Comparison of ENCODE assay signal across 1 cellular context in the genomic region with DNA sequence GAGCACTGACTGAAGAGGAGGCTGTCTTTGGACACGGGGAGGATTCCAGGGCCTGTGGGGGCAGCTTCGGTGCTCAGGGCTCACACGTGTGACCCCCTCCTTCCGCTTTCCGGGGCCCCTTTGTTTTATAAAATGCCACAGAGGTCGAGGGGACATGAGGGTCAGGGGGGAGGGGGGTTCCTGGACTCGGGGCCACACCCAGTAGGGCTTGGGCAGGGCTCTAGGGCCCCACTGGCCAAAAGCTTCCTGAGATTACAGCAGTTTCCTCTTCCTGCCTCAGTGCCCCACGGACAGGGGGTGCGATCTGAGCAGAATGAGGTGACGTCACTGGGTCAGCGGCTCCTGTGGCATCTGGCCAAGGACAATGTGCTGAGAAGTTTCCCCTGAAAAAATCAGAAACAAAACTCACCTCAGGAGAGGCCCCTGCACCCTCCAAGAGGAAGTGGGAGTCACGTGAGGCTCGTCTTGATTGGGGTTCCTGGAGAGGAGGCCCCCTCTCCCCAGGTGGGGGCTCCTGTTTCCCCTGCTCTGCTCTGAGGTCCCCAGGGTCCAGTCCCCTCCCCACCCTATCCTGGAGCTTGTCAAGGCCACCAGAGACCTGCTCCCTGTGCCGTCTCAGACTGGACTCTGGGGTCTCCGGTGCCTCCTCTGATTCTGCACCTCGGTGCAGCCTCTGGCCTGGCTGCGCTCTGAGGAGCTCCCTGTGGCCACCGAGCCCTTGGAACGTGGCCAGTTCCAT.
TF ChIP-seq lines count a peak whose summit lies in the region.

No MANE protein-coding gene starts in this region.

TF ChIP-seq in K562, 482 proteins besides CTCF, POLR2A, EP300 and RAD21 (continued from another document and continues in another):
- TF ChIP-seq, protein P1, sequence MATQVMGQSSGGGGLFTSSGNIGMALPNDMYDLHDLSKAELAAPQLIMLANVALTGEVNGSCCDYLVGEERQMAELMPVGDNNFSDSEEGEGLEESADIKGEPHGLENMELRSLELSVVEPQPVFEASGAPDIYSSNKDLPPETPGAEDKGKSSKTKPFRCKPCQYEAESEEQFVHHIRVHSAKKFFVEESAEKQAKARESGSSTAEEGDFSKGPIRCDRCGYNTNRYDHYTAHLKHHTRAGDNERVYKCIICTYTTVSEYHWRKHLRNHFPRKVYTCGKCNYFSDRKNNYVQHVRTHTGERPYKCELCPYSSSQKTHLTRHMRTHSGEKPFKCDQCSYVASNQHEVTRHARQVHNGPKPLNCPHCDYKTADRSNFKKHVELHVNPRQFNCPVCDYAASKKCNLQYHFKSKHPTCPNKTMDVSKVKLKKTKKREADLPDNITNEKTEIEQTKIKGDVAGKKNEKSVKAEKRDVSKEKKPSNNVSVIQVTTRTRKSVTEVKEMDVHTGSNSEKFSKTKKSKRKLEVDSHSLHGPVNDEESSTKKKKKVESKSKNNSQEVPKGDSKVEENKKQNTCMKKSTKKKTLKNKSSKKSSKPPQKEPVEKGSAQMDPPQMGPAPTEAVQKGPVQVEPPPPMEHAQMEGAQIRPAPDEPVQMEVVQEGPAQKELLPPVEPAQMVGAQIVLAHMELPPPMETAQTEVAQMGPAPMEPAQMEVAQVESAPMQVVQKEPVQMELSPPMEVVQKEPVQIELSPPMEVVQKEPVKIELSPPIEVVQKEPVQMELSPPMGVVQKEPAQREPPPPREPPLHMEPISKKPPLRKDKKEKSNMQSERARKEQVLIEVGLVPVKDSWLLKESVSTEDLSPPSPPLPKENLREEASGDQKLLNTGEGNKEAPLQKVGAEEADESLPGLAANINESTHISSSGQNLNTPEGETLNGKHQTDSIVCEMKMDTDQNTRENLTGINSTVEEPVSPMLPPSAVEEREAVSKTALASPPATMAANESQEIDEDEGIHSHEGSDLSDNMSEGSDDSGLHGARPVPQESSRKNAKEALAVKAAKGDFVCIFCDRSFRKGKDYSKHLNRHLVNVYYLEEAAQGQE (CRISPR knock-in tag; IDR thresholded peaks at IDR 0.05; ENCODE audit: low read depth): 0 out of 2 replicates have a peak, but pooled peaks have one; percentile 24
- TF ChIP-seq CBX1 (IDR thresholded peaks at IDR 0.05; ENCODE audit: low read depth) (no peak), ZNF133 (CRISPR knock-in tag; IDR thresholded peaks at IDR 0.05) (no peak), SIX5 (IDR thresholded peaks at IDR 0.05; ENCODE audit: borderline replicate concordance in 1 of 2, insufficient read depth in 1 of 2, low read depth in 1 of 2, low read length in 2 of 2) (no peak), THRAP3 (IDR thresholded peaks at IDR 0.05; ENCODE audit: borderline replicate concordance) (no peak), ILF3 (IDR thresholded peaks at IDR 0.05; ENCODE audit: borderline replicate concordance) (no peak), NCOR1 (IDR thresholded peaks at IDR 0.05) (no peak; the same call in 1 of the 2 replicates), ZC3H4 (CRISPR knock-in tag; IDR thresholded peaks at IDR 0.05; ENCODE audit: borderline replicate concordance) (no peak), SAFB2 (IDR thresholded peaks at IDR 0.05; ENCODE audit: borderline replicate concordance, low read depth, low read length, severe bottlenecking) (no peak), ZSCAN32 (CRISPR knock-in tag; IDR thresholded peaks at IDR 0.05) (no peak), CEBPG (CRISPR knock-in tag; IDR thresholded peaks at IDR 0.05) (no peak), CEBPG (tag; conservative IDR thresholded peaks at IDR 0.05 in 1 of 2, IDR thresholded peaks at IDR 0.05 in 1 of 2) (no peak), CCAR2 (IDR thresholded peaks at IDR 0.05; ENCODE audit: low read depth, low read length) (no peak), KAT2B (IDR thresholded peaks at IDR 0.05; ENCODE audit: low read depth, low read length) (no peak), RFX5 (IDR thresholded peaks at IDR 0.05; ENCODE audit: low read depth, low read length) (no peak), U2AF2 (optimal IDR thresholded peaks at IDR 0.05; ENCODE audit: low read depth, low read length) (no peak), KDM2B (CRISPR knock-in tag; IDR thresholded peaks at IDR 0.05) (no peak), ZC3H8 (IDR thresholded peaks at IDR 0.05) (no peak), ZNF696 (CRISPR knock-in tag; conservative IDR thresholded peaks at IDR 0.05) (no peak), EP400 (IDR thresholded peaks at IDR 0.05) (peak; percentile 51; the same call in 1 of the 2 replicates), FOXJ2 (tag; IDR thresholded peaks at IDR 0.05) (no peak), MEIS2 (IDR thresholded peaks at IDR 0.05; ENCODE audit: partially characterized antibody) (no peak), RBBP5 (IDR thresholded peaks at IDR 0.05; ENCODE audit: borderline replicate concordance, insufficient read depth, low read length, poor library complexity, severe bottlenecking) (peak; percentile 58), ZNF224 (CRISPR knock-in tag; IDR thresholded peaks at IDR 0.05) (no peak), MEF2A (IDR thresholded peaks at IDR 0.05; ENCODE audit: control insufficient read depth, low read depth, low read length) (no peak), SAP30 (IDR thresholded peaks at IDR 0.05; ENCODE audit: borderline replicate concordance, insufficient read depth, low read depth, low read length, poor library complexity, severe bottlenecking) (no peak), SNIP1 (IDR thresholded peaks at IDR 0.05; ENCODE audit: low read depth) (no peak), TARDBP (IDR thresholded peaks at IDR 0.05) (peak; percentile 65; the same call in 1 of the 2 replicates)
- TF ChIP-seq, protein P2, sequence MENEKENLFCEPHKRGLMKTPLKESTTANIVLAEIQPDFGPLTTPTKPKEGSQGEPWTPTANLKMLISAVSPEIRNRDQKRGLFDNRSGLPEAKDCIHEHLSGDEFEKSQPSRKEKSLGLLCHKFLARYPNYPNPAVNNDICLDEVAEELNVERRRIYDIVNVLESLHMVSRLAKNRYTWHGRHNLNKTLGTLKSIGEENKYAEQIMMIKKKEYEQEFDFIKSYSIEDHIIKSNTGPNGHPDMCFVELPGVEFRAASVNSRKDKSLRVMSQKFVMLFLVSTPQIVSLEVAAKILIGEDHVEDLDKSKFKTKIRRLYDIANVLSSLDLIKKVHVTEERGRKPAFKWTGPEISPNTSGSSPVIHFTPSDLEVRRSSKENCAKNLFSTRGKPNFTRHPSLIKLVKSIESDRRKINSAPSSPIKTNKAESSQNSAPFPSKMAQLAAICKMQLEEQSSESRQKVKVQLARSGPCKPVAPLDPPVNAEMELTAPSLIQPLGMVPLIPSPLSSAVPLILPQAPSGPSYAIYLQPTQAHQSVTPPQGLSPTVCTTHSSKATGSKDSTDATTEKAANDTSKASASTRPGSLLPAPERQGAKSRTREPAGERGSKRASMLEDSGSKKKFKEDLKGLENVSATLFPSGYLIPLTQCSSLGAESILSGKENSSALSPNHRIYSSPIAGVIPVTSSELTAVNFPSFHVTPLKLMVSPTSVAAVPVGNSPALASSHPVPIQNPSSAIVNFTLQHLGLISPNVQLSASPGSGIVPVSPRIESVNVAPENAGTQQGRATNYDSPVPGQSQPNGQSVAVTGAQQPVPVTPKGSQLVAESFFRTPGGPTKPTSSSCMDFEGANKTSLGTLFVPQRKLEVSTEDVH (IDR thresholded peaks at IDR 0.05; ENCODE audit: low read depth, partially characterized antibody): no peak
- TF ChIP-seq, protein P3, sequence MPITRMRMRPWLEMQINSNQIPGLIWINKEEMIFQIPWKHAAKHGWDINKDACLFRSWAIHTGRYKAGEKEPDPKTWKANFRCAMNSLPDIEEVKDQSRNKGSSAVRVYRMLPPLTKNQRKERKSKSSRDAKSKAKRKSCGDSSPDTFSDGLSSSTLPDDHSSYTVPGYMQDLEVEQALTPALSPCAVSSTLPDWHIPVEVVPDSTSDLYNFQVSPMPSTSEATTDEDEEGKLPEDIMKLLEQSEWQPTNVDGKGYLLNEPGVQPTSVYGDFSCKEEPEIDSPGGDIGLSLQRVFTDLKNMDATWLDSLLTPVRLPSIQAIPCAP (CRISPR knock-in tag; IDR thresholded peaks at IDR 0.05; ENCODE audit: borderline replicate concordance): no peak
- TF ChIP-seq, protein P4, sequence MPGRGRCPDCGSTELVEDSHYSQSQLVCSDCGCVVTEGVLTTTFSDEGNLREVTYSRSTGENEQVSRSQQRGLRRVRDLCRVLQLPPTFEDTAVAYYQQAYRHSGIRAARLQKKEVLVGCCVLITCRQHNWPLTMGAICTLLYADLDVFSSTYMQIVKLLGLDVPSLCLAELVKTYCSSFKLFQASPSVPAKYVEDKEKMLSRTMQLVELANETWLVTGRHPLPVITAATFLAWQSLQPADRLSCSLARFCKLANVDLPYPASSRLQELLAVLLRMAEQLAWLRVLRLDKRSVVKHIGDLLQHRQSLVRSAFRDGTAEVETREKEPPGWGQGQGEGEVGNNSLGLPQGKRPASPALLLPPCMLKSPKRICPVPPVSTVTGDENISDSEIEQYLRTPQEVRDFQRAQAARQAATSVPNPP (IDR thresholded peaks at IDR 0.05; ENCODE audit: borderline replicate concordance, insufficient read depth, insufficient read length): no peak
- TF ChIP-seq, protein P5, sequence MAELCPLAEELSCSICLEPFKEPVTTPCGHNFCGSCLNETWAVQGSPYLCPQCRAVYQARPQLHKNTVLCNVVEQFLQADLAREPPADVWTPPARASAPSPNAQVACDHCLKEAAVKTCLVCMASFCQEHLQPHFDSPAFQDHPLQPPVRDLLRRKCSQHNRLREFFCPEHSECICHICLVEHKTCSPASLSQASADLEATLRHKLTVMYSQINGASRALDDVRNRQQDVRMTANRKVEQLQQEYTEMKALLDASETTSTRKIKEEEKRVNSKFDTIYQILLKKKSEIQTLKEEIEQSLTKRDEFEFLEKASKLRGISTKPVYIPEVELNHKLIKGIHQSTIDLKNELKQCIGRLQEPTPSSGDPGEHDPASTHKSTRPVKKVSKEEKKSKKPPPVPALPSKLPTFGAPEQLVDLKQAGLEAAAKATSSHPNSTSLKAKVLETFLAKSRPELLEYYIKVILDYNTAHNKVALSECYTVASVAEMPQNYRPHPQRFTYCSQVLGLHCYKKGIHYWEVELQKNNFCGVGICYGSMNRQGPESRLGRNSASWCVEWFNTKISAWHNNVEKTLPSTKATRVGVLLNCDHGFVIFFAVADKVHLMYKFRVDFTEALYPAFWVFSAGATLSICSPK (IDR thresholded peaks at IDR 0.05; ENCODE audit: borderline replicate concordance): no peak
- TF ChIP-seq, protein P6, sequence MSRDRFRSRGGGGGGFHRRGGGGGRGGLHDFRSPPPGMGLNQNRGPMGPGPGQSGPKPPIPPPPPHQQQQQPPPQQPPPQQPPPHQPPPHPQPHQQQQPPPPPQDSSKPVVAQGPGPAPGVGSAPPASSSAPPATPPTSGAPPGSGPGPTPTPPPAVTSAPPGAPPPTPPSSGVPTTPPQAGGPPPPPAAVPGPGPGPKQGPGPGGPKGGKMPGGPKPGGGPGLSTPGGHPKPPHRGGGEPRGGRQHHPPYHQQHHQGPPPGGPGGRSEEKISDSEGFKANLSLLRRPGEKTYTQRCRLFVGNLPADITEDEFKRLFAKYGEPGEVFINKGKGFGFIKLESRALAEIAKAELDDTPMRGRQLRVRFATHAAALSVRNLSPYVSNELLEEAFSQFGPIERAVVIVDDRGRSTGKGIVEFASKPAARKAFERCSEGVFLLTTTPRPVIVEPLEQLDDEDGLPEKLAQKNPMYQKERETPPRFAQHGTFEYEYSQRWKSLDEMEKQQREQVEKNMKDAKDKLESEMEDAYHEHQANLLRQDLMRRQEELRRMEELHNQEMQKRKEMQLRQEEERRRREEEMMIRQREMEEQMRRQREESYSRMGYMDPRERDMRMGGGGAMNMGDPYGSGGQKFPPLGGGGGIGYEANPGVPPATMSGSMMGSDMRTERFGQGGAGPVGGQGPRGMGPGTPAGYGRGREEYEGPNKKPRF (IDR thresholded peaks at IDR 0.05; ENCODE audit: low read depth, low read length): no peak
- TF ChIP-seq, protein P7, sequence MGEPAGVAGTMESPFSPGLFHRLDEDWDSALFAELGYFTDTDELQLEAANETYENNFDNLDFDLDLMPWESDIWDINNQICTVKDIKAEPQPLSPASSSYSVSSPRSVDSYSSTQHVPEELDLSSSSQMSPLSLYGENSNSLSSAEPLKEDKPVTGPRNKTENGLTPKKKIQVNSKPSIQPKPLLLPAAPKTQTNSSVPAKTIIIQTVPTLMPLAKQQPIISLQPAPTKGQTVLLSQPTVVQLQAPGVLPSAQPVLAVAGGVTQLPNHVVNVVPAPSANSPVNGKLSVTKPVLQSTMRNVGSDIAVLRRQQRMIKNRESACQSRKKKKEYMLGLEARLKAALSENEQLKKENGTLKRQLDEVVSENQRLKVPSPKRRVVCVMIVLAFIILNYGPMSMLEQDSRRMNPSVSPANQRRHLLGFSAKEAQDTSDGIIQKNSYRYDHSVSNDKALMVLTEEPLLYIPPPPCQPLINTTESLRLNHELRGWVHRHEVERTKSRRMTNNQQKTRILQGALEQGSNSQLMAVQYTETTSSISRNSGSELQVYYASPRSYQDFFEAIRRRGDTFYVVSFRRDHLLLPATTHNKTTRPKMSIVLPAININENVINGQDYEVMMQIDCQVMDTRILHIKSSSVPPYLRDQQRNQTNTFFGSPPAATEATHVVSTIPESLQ (CRISPR knock-in tag; IDR thresholded peaks at IDR 0.05): no peak; the same call in 1 of the 2 replicates
- TF ChIP-seq, protein P8, sequence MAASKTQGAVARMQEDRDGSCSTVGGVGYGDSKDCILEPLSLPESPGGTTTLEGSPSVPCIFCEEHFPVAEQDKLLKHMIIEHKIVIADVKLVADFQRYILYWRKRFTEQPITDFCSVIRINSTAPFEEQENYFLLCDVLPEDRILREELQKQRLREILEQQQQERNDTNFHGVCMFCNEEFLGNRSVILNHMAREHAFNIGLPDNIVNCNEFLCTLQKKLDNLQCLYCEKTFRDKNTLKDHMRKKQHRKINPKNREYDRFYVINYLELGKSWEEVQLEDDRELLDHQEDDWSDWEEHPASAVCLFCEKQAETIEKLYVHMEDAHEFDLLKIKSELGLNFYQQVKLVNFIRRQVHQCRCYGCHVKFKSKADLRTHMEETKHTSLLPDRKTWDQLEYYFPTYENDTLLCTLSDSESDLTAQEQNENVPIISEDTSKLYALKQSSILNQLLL (CRISPR knock-in tag; IDR thresholded peaks at IDR 0.05; ENCODE audit: borderline replicate concordance): no peak
- TF ChIP-seq, protein P9, sequence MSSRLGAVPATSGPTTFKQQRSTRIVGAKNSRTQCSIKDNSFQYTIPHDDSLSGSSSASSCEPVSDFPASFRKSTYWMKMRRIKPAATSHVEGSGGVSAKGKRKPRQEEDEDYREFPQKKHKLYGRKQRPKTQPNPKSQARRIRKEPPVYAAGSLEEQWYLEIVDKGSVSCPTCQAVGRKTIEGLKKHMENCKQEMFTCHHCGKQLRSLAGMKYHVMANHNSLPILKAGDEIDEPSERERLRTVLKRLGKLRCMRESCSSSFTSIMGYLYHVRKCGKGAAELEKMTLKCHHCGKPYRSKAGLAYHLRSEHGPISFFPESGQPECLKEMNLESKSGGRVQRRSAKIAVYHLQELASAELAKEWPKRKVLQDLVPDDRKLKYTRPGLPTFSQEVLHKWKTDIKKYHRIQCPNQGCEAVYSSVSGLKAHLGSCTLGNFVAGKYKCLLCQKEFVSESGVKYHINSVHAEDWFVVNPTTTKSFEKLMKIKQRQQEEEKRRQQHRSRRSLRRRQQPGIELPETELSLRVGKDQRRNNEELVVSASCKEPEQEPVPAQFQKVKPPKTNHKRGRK (tag; IDR thresholded peaks at IDR 0.05): no peak
- TF ChIP-seq, protein P10, sequence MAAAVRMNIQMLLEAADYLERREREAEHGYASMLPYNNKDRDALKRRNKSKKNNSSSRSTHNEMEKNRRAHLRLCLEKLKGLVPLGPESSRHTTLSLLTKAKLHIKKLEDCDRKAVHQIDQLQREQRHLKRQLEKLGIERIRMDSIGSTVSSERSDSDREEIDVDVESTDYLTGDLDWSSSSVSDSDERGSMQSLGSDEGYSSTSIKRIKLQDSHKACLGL (CRISPR knock-in tag; IDR thresholded peaks at IDR 0.05; ENCODE audit: borderline replicate concordance, poor library complexity, severe bottlenecking): no peak
